Comparison of ENCODE assay signal across 1 cellular context in genomic region chr6:158143700-158144099, GRCh38.
TF ChIP-seq lines count a peak whose summit lies in the region.

No MANE protein-coding gene starts in this region.

TF ChIP-seq in HCT116, 20 proteins besides CTCF, POLR2A, EP300 and RAD21:
- TF ChIP-seq ZBTB33 (IDR thresholded peaks at IDR 0.05; ENCODE audit: extremely low read depth, insufficient replicate concordance, low read length) = no peak
- TF ChIP-seq MAX (IDR thresholded peaks at IDR 0.05) = no peak
- TF ChIP-seq YY1 (IDR thresholded peaks at IDR 0.05; ENCODE audit: extremely low read depth, insufficient replicate concordance, low read depth, low read length) = no peak
- TF ChIP-seq ZFX (IDR thresholded peaks at IDR 0.05) = no peak
- no peak for TF ChIP-seq EZH2 (IDR thresholded peaks at IDR 0.05)
- no peak for TF ChIP-seq FOSL1 (IDR thresholded peaks at IDR 0.05; ENCODE audit: low read depth)
- no peak for TF ChIP-seq ELF1 (IDR thresholded peaks at IDR 0.05; ENCODE audit: borderline replicate concordance, low read depth)
- TF ChIP-seq ZNF274 (IDR thresholded peaks at IDR 0.05; ENCODE audit: low read depth, low read length) = no peak
- no peak for TF ChIP-seq POLR2AphosphoS5 (IDR thresholded peaks at IDR 0.05; ENCODE audit: low read depth, low read length)
- TF ChIP-seq TCF7L2 (IDR thresholded peaks at IDR 0.05; ENCODE audit: borderline replicate concordance, extremely low read depth, insufficient read depth, insufficient read length) = no peak
- TF ChIP-seq EGR1 (IDR thresholded peaks at IDR 0.05; ENCODE audit: low read depth) = no peak
- TF ChIP-seq JUND (IDR thresholded peaks at IDR 0.05) = no peak
- TF ChIP-seq EZH2phosphoT487 (IDR thresholded peaks at IDR 0.05; ENCODE audit: borderline replicate concordance) = no peak
- TF ChIP-seq CEBPB (IDR thresholded peaks at IDR 0.05; ENCODE audit: low read depth) = no peak
- TF ChIP-seq ATF3 (IDR thresholded peaks at IDR 0.05) = no peak
- no peak for TF ChIP-seq CBX3 (IDR thresholded peaks at IDR 0.05; ENCODE audit: low read depth)
- no peak for TF ChIP-seq SRF (IDR thresholded peaks at IDR 0.05; ENCODE audit: low read depth)
- no peak for TF ChIP-seq SP1 (IDR thresholded peaks at IDR 0.05; ENCODE audit: low read depth)
